ENCODE assay signal across 26 cellular contexts in genomic region chr4:155481150-155481549, GRCh38.
"Had no signal": no experiment of that assay in that cellular context is flagged by ENCODE, and none has a peak within 500 bp of the region (broad histone marks: within the 10 kb centered on the region; RNA-seq: fewer than 3 reads in every experiment).

No MANE protein-coding gene starts in this region.

- H3K4me1 ChIP-seq: stomach, suprapubic skin, testis, thyroid gland, tibial nerve, transverse colon, upper lobe of left lung, upper lobe of right lung, uterus had no signal

- H3K36me3 ChIP-seq: stomach, suprapubic skin, thoracic aorta, thyroid gland, tibial nerve, transverse colon, upper lobe of left lung, upper lobe of right lung, uterus, vagina had no signal

- H3K4me3 ChIP-seq: stomach, suprapubic skin, testis, thoracic aorta, thyroid gland, tibial nerve, transverse colon, upper lobe of left lung, upper lobe of right lung, uterus, vagina had no signal

- ATAC-seq: stimulated activated effector memory CD8-positive, alpha-beta T cell treated with anti-CD3 and anti-CD28 coated beads, Interleukin-12 subunit alpha, Interleukin-12 subunit beta, amount 100 ng/mL, for 72 hours; stimulated activated memory B cell treated with anti-CD40 and anti-IgM and Interleukin-4, amounts not matched to agents 10 μg/mL and 1 μg/mL and 100 μg/mL, for 72 hours; stimulated activated naive B cell treated with anti-CD40 and anti-IgM and Interleukin-4, amounts not matched to agents 10 μg/mL and 1 μg/mL and 100 μg/mL, for 72 hours; stimulated activated naive CD8-positive, alpha-beta T cell treated with anti-CD3 and anti-CD28 coated beads, Interleukin-15, amount 100 ng/mL, for 72 hours; stimulated activated naive CD8-positive, alpha-beta T cell treated with anti-CD3 and anti-CD28 coated beads, Interleukin-15, Interleukin-2, amounts not matched to agents 100 U/mL and 50 U/mL, for 24 hours; upper lobe of right lung had no signal

- H3K27ac ChIP-seq: stomach, suprapubic skin, testis, thyroid gland, tibial nerve, transverse colon, upper lobe of left lung, upper lobe of right lung, vagina had no signal

- H3K27me3 ChIP-seq: stomach, suprapubic skin, testis, thyroid gland, tibial nerve, transverse colon, upper lobe of left lung, upper lobe of right lung, uterus, vagina had no signal

- FAIRE-seq: urothelium cell line had no signal

- DNase-seq: stimulated activated CD4-positive, alpha-beta T cell treated with anti-CD3 and anti-CD28 coated beads, Interleukin-2, amount 100 ng/mL, for 48 hours; stimulated activated CD4-positive, alpha-beta T cell treated with anti-CD3 and anti-CD28 coated beads, Interleukin-4, amount 100 ng/mL, for 1 hour; stimulated activated CD4-positive, alpha-beta T cell treated with anti-CD3 and anti-CD28 coated beads, Interleukin-4, amount 100 ng/mL, for 24 hours; stimulated activated CD4-positive, alpha-beta T cell treated with anti-CD3 and anti-CD28 coated beads, Interleukin-4, amount 100 ng/mL, for 4 hours; stimulated activated CD8-positive, alpha-beta memory T cell treated with anti-CD3 and anti-CD28 coated beads, Interleukin-4, amount 100 ng/mL, for 48 hours; stimulated activated naive B cell treated with anti-CD40 and anti-IgM and Interleukin-4, amounts not matched to agents 10 μg/mL and 1 μg/mL and 100 μg/mL, for 72 hours; stimulated activated naive CD4-positive, alpha-beta T cell; stimulated activated naive CD4-positive, alpha-beta T cell treated with Interleukin-2 at 50 U/mL for 16 hours; stimulated activated naive CD8-positive, alpha-beta T cell treated with anti-CD3 and anti-CD28 coated beads, Interleukin-15, amount 100 ng/mL, for 72 hours; stimulated activated naive CD8-positive, alpha-beta T cell treated with anti-CD3 and anti-CD28 coated beads, Interleukin-15, Interleukin-2, amounts not matched to agents 100 U/mL and 50 U/mL, for 24 hours; stomach; substantia nigra; testis; thyroid gland; transverse colon; trophoblast cell; upper lobe of left lung; upper lobe of right lung; uterus had no signal

- H3K9me3 ChIP-seq: stomach, suprapubic skin, testis, thoracic aorta, thyroid gland, tibial nerve, transverse colon, upper lobe of left lung, upper lobe of right lung, uterus, vagina had no signal
